Comparison of ENCODE assay signal across 10 cellular contexts in genomic region chr19:3609779-3610719, GRCh38. TPM values are rescaled to one million over a fixed set of nuclear protein-coding genes. Genes with fewer than 3 reads are reported as not detected.
DNase-seq lines count a peak whose midpoint lies in the region; ATAC-seq and TF ChIP-seq lines count a peak whose summit lies in the region.
"Had no signal": no experiment of that assay in that cellular context is flagged by ENCODE, and none has a peak within 500 bp of the region (broad histone marks: within the 10 kb centered on the region; RNA-seq: fewer than 3 reads in every experiment).

No MANE protein-coding gene starts in this region.

- peaks cover 14% of the 10 kb centered on the region for H3F3A ChIP-seq in neural progenitor cell (ENCODE audit: low read depth)

- no peak overlapping the region for H3K4me3 Mint-ChIP-seq in naive thymus-derived CD8-positive, alpha-beta T cell
- H3K4me3 Mint-ChIP-seq in neural progenitor cell, result no peak overlapping the region
- H3K4me3 Mint-ChIP-seq: activated naive CD4-positive, alpha-beta T cell treated with anti-CD3 and anti-CD28 coated beads, Interleukin-2, amount 10 ng/mL, durations not matched to agents 7 days and 5 days had no signal

- no peaks in the 10 kb centered on the region for H3K27me3 ChIP-seq in HCT116 (ENCODE audit: insufficient read depth, low read length)
- H3K27me3 ChIP-seq in adrenal gland, result no peaks in the 10 kb centered on the region
- H3K27me3 ChIP-seq in neural progenitor cell, result peaks cover 30% of the 10 kb centered on the region
- peaks cover 0 to 26% (median 4%) of the 10 kb centered on the region in 3 donors for H3K27me3 ChIP-seq in psoas muscle (ENCODE audit: insufficient read depth in 3 of 3, low read length in 2 of 3)

- RAD21 ChIA-PET in HCT116 (lab: Charles Lee; ENCODE audit: low non-redundant PET in 1 of 2, low total read pairs in 2 of 2, uncharacterized antibody in 2 of 2, unreplicated experiment in 2 of 2), result no interaction called here

- H3K4me1 ChIP-seq in HCT116 (ENCODE audit: control insufficient read depth in 1 of 2, insufficient read depth in 2 of 2, low read length in 2 of 2), result peaks cover 13 to 28% of the 10 kb centered on the region in 2 experiments
- H3K4me1 ChIP-seq in adrenal gland (replicated peaks in 1 of 2), result peaks cover 26 to 47% of the 10 kb centered on the region in 2 donors
- H3K4me1 ChIP-seq in neural progenitor cell, result peaks cover 12% of the 10 kb centered on the region
- H3K4me1 ChIP-seq in psoas muscle, result peaks cover 5% of the 10 kb centered on the region

- H3K27me3 Mint-ChIP-seq in naive thymus-derived CD8-positive, alpha-beta T cell, result no peaks in the 10 kb centered on the region
- H3K27me3 Mint-ChIP-seq in neural progenitor cell (ENCODE audit: insufficient read depth, low read depth), result peaks cover 5% of the 10 kb centered on the region

- H2AFZ ChIP-seq in HCT116 (ENCODE audit: low read depth, low read length, poor library complexity, severe bottlenecking) (no peak overlapping the region), neural progenitor cell (replicated peaks) (no peak overlapping the region)

- no peaks in the 10 kb centered on the region for H3K9me3 Mint-ChIP-seq in naive thymus-derived CD8-positive, alpha-beta T cell
- no peaks in the 10 kb centered on the region for H3K9me3 Mint-ChIP-seq in neural progenitor cell
- H3K9me3 Mint-ChIP-seq: activated naive CD4-positive, alpha-beta T cell treated with anti-CD3 and anti-CD28 coated beads, Interleukin-2, amount 10 ng/mL, durations not matched to agents 7 days and 5 days had no signal

- H3K27ac Mint-ChIP-seq in naive thymus-derived CD8-positive, alpha-beta T cell, result peak overlapping the region in 8 of 10 donors; percentile 20 to 86 (median 50)
- no peak overlapping the region for H3K27ac Mint-ChIP-seq in neural progenitor cell
- H3K27ac Mint-ChIP-seq: activated naive CD4-positive, alpha-beta T cell treated with anti-CD3 and anti-CD28 coated beads, Interleukin-2, amount 10 ng/mL, durations not matched to agents 7 days and 5 days had no signal

- H3K27ac ChIP-seq in HCT116 (ENCODE audit: low read depth, low read length) (no peak overlapping the region), adrenal gland (peak overlapping the region in 3 of 5 donors; percentile 52 to 94 (median 78)), neural progenitor cell (no peak overlapping the region), psoas muscle (no peak overlapping the region)

- intact Hi-C loops in HCT116 (cut with micrococcal nuclease) (no loop called here), adrenal gland (cut with DNase I) (loop anchor here in 1 of 2 donors (5.0 kb wide), 1 partner anchor 63 kb away; no protein-coding TSS in a partner anchor), psoas muscle (cut with DNase I) (loop anchor here in 1 of 2 donors (10.0 kb wide), 1 partner anchor 305 kb away; no protein-coding TSS in a partner anchor)

- TF ChIP-seq CTCF in HCT116 (IDR thresholded peaks at IDR 0.05 in 2 of 3, conservative IDR thresholded peaks at IDR 0.05 in 1 of 3; ENCODE audit: borderline replicate concordance in 1 of 3, insufficient read depth in 1 of 3, low read depth in 2 of 3, low read length in 2 of 3), result no peak
- no peak for TF ChIP-seq CTCF in adrenal gland (IDR thresholded peaks at IDR 0.05)
- no peak for TF ChIP-seq CTCF in neural progenitor cell (IDR thresholded peaks at IDR 0.05)
- no peak for TF ChIP-seq CTCF in psoas muscle (IDR thresholded peaks at IDR 0.05)

- H3K36me3 ChIP-seq in HCT116 (ENCODE audit: control insufficient read depth in 1 of 2, insufficient read depth in 2 of 2, low read length in 2 of 2), result peaks cover 0 to 7% of the 10 kb centered on the region in 2 experiments; a peak in 1 of 4 replicates
- peaks cover 0 to 14% of the 10 kb centered on the region in 2 donors for H3K36me3 ChIP-seq in adrenal gland (replicated peaks in 1 of 2)
- no peaks in the 10 kb centered on the region for H3K36me3 ChIP-seq in neural progenitor cell
- peaks cover 0 to 35% of the 10 kb centered on the region in 2 donors for H3K36me3 ChIP-seq in psoas muscle (ENCODE audit: insufficient read depth in 1 of 2, low read depth in 1 of 2)

- H3K9me2 ChIP-seq in HCT116 (ENCODE audit: insufficient read depth), result no peaks in the 10 kb centered on the region

- no peak for TF ChIP-seq RAD21 in HCT116 (IDR thresholded peaks at IDR 0.05; ENCODE audit: low read depth)

- no peak overlapping the region for H3K9ac ChIP-seq in HCT116 (ENCODE audit: low read length)
- no peak overlapping the region for H3K9ac ChIP-seq in neural progenitor cell

- H3K36me3 Mint-ChIP-seq in naive thymus-derived CD8-positive, alpha-beta T cell, result peaks cover 0 to 10% (median 7%) of the 10 kb centered on the region in 3 donors
- H3K36me3 Mint-ChIP-seq in neural progenitor cell, result no peaks in the 10 kb centered on the region

- H3K79me2 ChIP-seq in HCT116 (ENCODE audit: insufficient read depth, low read length) (no peaks in the 10 kb centered on the region), neural progenitor cell (ENCODE audit: low read depth) (no peaks in the 10 kb centered on the region)

- 71 to 78% (median 73%) methylated on average over 17 to 24 of the region's 24 CpGs for WGBS in adrenal gland, 4 donors
- 64 to 71% (median 65%) methylated on average over 24 of the region's 24 CpGs for WGBS in psoas muscle, 3 donors

- ATAC-seq in HCT116 (no peak), HG03439 (IDR thresholded peaks at IDR 0.05; ENCODE audit: unreplicated experiment) (no peak), psoas muscle (no peak)
- no peak for ATAC-seq in naive thymus-derived CD8-positive, alpha-beta T cell

- H4K20me1 ChIP-seq in HCT116 (ENCODE audit: insufficient read depth), result no peaks in the 10 kb centered on the region
- H4K20me1 ChIP-seq in neural progenitor cell (ENCODE audit: low read depth), result no peaks in the 10 kb centered on the region

- POLR2A ChIA-PET in HCT116 (lab: Charles Lee), result no interaction called here
- POLR2A ChIA-PET in naive thymus-derived CD8-positive, alpha-beta T cell (lab: Charles Lee), result interaction anchor here (0.6 to 3.4 kb wide), 4 partner anchors 13 to 54 kb away, joined by 3 to 22 read pairs (median 10); partner anchors contain the start of genes GIPC3 and MFSD12

- peaks cover 11 to 27% (median 19%) of the 10 kb centered on the region in 4 donors for H3K4me1 Mint-ChIP-seq in naive thymus-derived CD8-positive, alpha-beta T cell
- peaks cover 11% of the 10 kb centered on the region for H3K4me1 Mint-ChIP-seq in neural progenitor cell

- DNase-seq in HCT116 (ENCODE audit: low read depth, low spot score) (no peak), adrenal gland (peak in 3 of 7 donors; percentile 23 to 57 (median 26)), neural progenitor cell (ENCODE audit: low spot score) (no peak), psoas muscle (no peak)
- DNase-seq in naive thymus-derived CD8-positive, alpha-beta T cell, result no peak
- DNase-seq: activated naive CD4-positive, alpha-beta T cell treated with anti-CD3 and anti-CD28 coated beads, Interleukin-2, amount 10 ng/mL, durations not matched to agents 7 days and 5 days; NCI-H1417 treated with DMSO at 0.1 percent for 48 hours; NCI-H526; SHP77 had no signal

- TF ChIP-seq POLR2A in HCT116 (IDR thresholded peaks at IDR 0.05; ENCODE audit: borderline replicate concordance, extremely low read depth, insufficient read depth, insufficient read length) (no peak), adrenal gland (IDR thresholded peaks at IDR 0.05) (no peak)

- H3K9me3 ChIP-seq in HCT116 (ENCODE audit: control insufficient read depth in 1 of 2, insufficient read depth in 1 of 2, low read depth in 1 of 2, low read length in 2 of 2) (no peaks in the 10 kb centered on the region), adrenal gland (replicated peaks in 1 of 3) (no peaks in the 10 kb centered on the region), neural progenitor cell (ENCODE audit: low read depth) (no peaks in the 10 kb centered on the region), psoas muscle (no peaks in the 10 kb centered on the region)

- no peak overlapping the region for H3K4me2 ChIP-seq in HCT116 (ENCODE audit: low read length)
- H3K4me2 ChIP-seq in neural progenitor cell, result no peak overlapping the region

- no TSS peak for BruUV-seq in HCT116 (replicated peaks; lab: Mats Ljungman, UMichigan)

- CTCF ChIA-PET in HCT116 (lab: Charles Lee), result no interaction called here

- H3K4me3 ChIP-seq in HCT116 (replicated peaks in 1 of 2; ENCODE audit: low read depth in 1 of 2, low read length in 2 of 2) (no peak overlapping the region), adrenal gland (no peak overlapping the region), neural progenitor cell (no peak overlapping the region), psoas muscle (no peak overlapping the region)

RNA-seq across cellular contexts. Expression of gene TBXA2R, which starts 3.4 kb away (rescaled TPM):
- total RNA-seq in HCT116 (2021; ENCODE audit: unreplicated experiment) (2.3 TPM), adrenal gland (10 to 100 TPM in 7 of 8 donors, 1 to 10 TPM in 1; 8.9 to 25.5 (median 17.2) TPM), neural progenitor cell (ENCODE audit: low replicate concordance) (0.09 TPM in 1 of 2 replicates, not detected in the other), psoas muscle (1 to 10 TPM in 3 of 4 donors, under 1 TPM in 1; 0.89 to 3.0 (median 1.7) TPM)
- 1.6 and 1.8 TPM in 2 replicates for polyA plus RNA-seq in HCT116 (2012)
- polyA plus RNA-seq in adrenal gland (1 to 10 TPM; 5.2 to 6.9 (median 6.2) TPM), psoas muscle (1 to 10 TPM in 2 of 3 donors, under 1 TPM in 1; 0.52 to 1.2 (median 1.1) TPM)
- total RNA-seq in naive thymus-derived CD8-positive, alpha-beta T cell, result 10 to 100 TPM; 18.5 to 19.1 TPM
- polyA plus RNA-seq in naive thymus-derived CD8-positive, alpha-beta T cell, result 10 to 100 TPM; 11.7 to 26.9 (median 23.9) TPM

RNA-seq across cellular contexts. Expression of gene CACTIN, which starts 16.5 kb away (rescaled TPM):
- total RNA-seq in HCT116 (2021; ENCODE audit: unreplicated experiment) (33.2 TPM), adrenal gland (10 to 100 TPM; 13.3 to 78.4 (median 23.2) TPM), neural progenitor cell (ENCODE audit: low replicate concordance) (6.0 and 35.4 TPM in 2 replicates), psoas muscle (10 to 100 TPM; 15.2 to 21.4 (median 18.2) TPM)
- polyA plus RNA-seq in HCT116 (2012), result 24.2 and 25.3 TPM in 2 replicates
- polyA plus RNA-seq in adrenal gland (10 to 100 TPM in 2 of 3 donors, 1 to 10 TPM in 1; 5.0 to 39.0 (median 21.9) TPM), psoas muscle (10 to 100 TPM; 11.8 to 20.5 (median 15.8) TPM)
- 10 to 100 TPM; 42.6 to 54.1 TPM for total RNA-seq in naive thymus-derived CD8-positive, alpha-beta T cell
- polyA plus RNA-seq in naive thymus-derived CD8-positive, alpha-beta T cell, result 10 to 100 TPM in 1 of 3 donors, 1 to 10 TPM in 2; 6.9 to 20.4 (median 9.3) TPM

RNA-seq across cellular contexts. Expression of gene GIPC3, which starts 24.8 kb away (rescaled TPM):
- total RNA-seq in HCT116 (2021; ENCODE audit: unreplicated experiment) (not detected), adrenal gland (1 to 10 TPM; 2.0 to 5.9 (median 3.4) TPM), neural progenitor cell (ENCODE audit: low replicate concordance) (0.09 TPM in 1 of 2 replicates, not detected in the other), psoas muscle (1 to 10 TPM in 1 of 4 donors, under 1 TPM in 3; 0.30 to 1.1 (median 0.55) TPM)
- polyA plus RNA-seq in HCT116 (2012), result not detected in 2 replicates
- polyA plus RNA-seq in adrenal gland (1 to 10 TPM; 1.6 to 4.9 (median 2.6) TPM), psoas muscle (under 1 TPM; 0.32 to 0.45 (median 0.33) TPM)
- total RNA-seq in naive thymus-derived CD8-positive, alpha-beta T cell, result 1 to 10 TPM; 3.5 to 3.7 TPM
- 1 to 10 TPM in 2 of 3 donors, under 1 TPM in 1; 0.76 to 3.0 (median 1.1) TPM for polyA plus RNA-seq in naive thymus-derived CD8-positive, alpha-beta T cell

RNA-seq across cellular contexts. Expression of gene HMG20B, which starts 37.3 kb away (rescaled TPM):
- total RNA-seq in HCT116 (2021; ENCODE audit: unreplicated experiment), result 186 TPM
- polyA plus RNA-seq in HCT116 (2012), result 158 and 174 TPM in 2 replicates
- 100 to 1,000 TPM in 5 of 8 donors, 10 to 100 TPM in 3; 49.3 to 137 (median 105) TPM for total RNA-seq in adrenal gland
- 100 to 1,000 TPM in 1 of 3 donors, 10 to 100 TPM in 2; 18.1 to 178 (median 100.0) TPM for polyA plus RNA-seq in adrenal gland
- total RNA-seq in naive thymus-derived CD8-positive, alpha-beta T cell, result 10 to 100 TPM; 50.7 to 59.7 TPM
- 10 to 100 TPM; 45.8 to 55.9 (median 53.9) TPM for polyA plus RNA-seq in naive thymus-derived CD8-positive, alpha-beta T cell
- 51.4 and 135 TPM in 2 replicates for total RNA-seq in neural progenitor cell (ENCODE audit: low replicate concordance)
- 10 to 100 TPM; 14.3 to 27.2 (median 24.5) TPM for total RNA-seq in psoas muscle
- polyA plus RNA-seq in psoas muscle, result 10 to 100 TPM; 21.4 to 25.2 (median 24.7) TPM

RNA-seq across cellular contexts. Expression of gene MFSD12, which starts 52.7 kb away (rescaled TPM):
- total RNA-seq in HCT116 (2021; ENCODE audit: unreplicated experiment), result 131 TPM
- polyA plus RNA-seq in HCT116 (2012), result 125 and 134 TPM in 2 replicates
- 100 to 1,000 TPM in 2 of 8 donors, 10 to 100 TPM in 6; 48.0 to 123 (median 66.9) TPM for total RNA-seq in adrenal gland
- polyA plus RNA-seq in adrenal gland, result 10 to 100 TPM; 18.5 to 89.3 (median 48.5) TPM
- 100 to 1,000 TPM; 134 to 146 TPM for total RNA-seq in naive thymus-derived CD8-positive, alpha-beta T cell
- polyA plus RNA-seq in naive thymus-derived CD8-positive, alpha-beta T cell, result 10 to 100 TPM; 33.1 to 59.6 (median 42.5) TPM
- total RNA-seq in neural progenitor cell (ENCODE audit: low replicate concordance), result 34.1 and 47.6 TPM in 2 replicates
- total RNA-seq in psoas muscle, result 10 to 100 TPM; 16.3 to 25.2 (median 21.5) TPM
- 10 to 100 TPM; 25.6 to 46.6 (median 33.8) TPM for polyA plus RNA-seq in psoas muscle

Comparison
In these comparisons a context has a peak if more than half of its experiments do, and no peak if none do; other contexts are left out.
1. H3K27ac ChIP-seq: peak in adrenal gland (3 of 5); none in HCT116 (single experiment), neural progenitor cell (single experiment) and psoas muscle (single experiment).